In genomic region chr14:100374270-100374669, GRCh38 we compare ENCODE assay signal across 11 cellular contexts. TPM values are rescaled to one million over a fixed set of nuclear protein-coding genes. Genes with fewer than 3 reads are reported as not detected.
DNase-seq lines count a peak whose midpoint lies in the region; ATAC-seq, FAIRE-seq and TF ChIP-seq lines count a peak whose summit lies in the region.
"Had no signal": no experiment of that assay in that cellular context is flagged by ENCODE, and none has a peak within 500 bp of the region (broad histone marks: within the 10 kb centered on the region; RNA-seq: fewer than 3 reads in every experiment).

No MANE protein-coding gene starts in this region.

- H2BK15ac ChIP-seq in H1 (ENCODE audit: low read length): no peak overlapping the region

- H3K4me2 ChIP-seq in OCI-LY1 (ENCODE audit: low read length) (peak overlapping the region; percentile 95; the same call in 1 of the 2 replicates), H1 (ENCODE audit: insufficient read depth in 1 of 2, low read depth in 2 of 2, low read length in 2 of 2) (peak overlapping the region; percentile 83 to 94)

- H4K5ac ChIP-seq in H1 (ENCODE audit: insufficient read length, low read depth, low read length): no peak overlapping the region

- no peak for TF ChIP-seq CTCF in Caco-2 (IDR thresholded peaks at IDR 0.05; ENCODE audit: insufficient read depth in 1 of 2, low read depth in 1 of 2, low read length in 1 of 2, severe bottlenecking in 1 of 2, unreplicated experiment in 1 of 2)
- TF ChIP-seq CTCF in OCI-LY1 (IDR thresholded peaks at IDR 0.05; ENCODE audit: low read length): no peak
- no peak for TF ChIP-seq CTCF in H1 (IDR thresholded peaks at IDR 0.05; ENCODE audit: control extremely low read depth in 1 of 3, insufficient read depth in 1 of 3, low read depth in 1 of 3, low read length in 3 of 3)

- H3K4me3 Mint-ChIP-seq in Caco-2 (ENCODE audit: unreplicated experiment): peak overlapping the region; percentile 83

- no peak overlapping the region for H2BK5ac ChIP-seq in H1 (ENCODE audit: low read depth, low read length)

- CTCF ChIA-PET in Caco-2 (lab: Charles Lee) (no interaction called here), H1 (lab: Charles Lee; ENCODE audit: partially characterized antibody) (interaction anchor here (0.8 to 1.0 kb wide), 3 partner anchors 75 to 279 kb away, joined by 3 read pairs; no protein-coding TSS in a partner anchor)

- H3K9ac ChIP-seq in OCI-LY1 (ENCODE audit: low read length) (0 out of 2 replicates have a peak overlapping the region, but pooled peaks have one; percentile 7), H1 (replicated peaks in 1 of 4; ENCODE audit: extremely low read depth in 1 of 4, low read depth in 3 of 4, low read length in 3 of 4) (no peak overlapping the region)

- H4K20me1 ChIP-seq in OCI-LY1 (ENCODE audit: insufficient read depth, low read length) (no peaks in the 10 kb centered on the region), H1 (replicated peaks in 1 of 2; ENCODE audit: control insufficient read depth in 1 of 2, insufficient read depth in 2 of 2, low read length in 2 of 2) (no peaks in the 10 kb centered on the region)

- TF ChIP-seq POLR2A in H1 (IDR thresholded peaks at IDR 0.05; ENCODE audit: control extremely low read depth in 1 of 2, low read depth in 2 of 2, low read length in 2 of 2) (no peak), GM18505 (IDR thresholded peaks at IDR 0.05; ENCODE audit: borderline replicate concordance, extremely low read depth, insufficient read depth, insufficient read length) (no peak)

- H2BK120ac ChIP-seq in H1 (replicated peaks; ENCODE audit: low read depth, low read length): no peak overlapping the region

- H3K79me2 ChIP-seq in OCI-LY1 (ENCODE audit: insufficient read depth, low read length) (no peaks in the 10 kb centered on the region), H1 (ENCODE audit: control insufficient read depth in 1 of 2, insufficient read depth in 2 of 2, low read length in 2 of 2) (peaks cover 0 to 40% of the 10 kb centered on the region in 2 experiments; a peak in 2 of 4 replicates)

- no peak overlapping the region for H3K4ac ChIP-seq in H1 (replicated peaks; ENCODE audit: insufficient read length, low read depth, low read length)

- peaks cover 4% of the 10 kb centered on the region; the same call in 1 of the 2 replicates for H3K79me1 ChIP-seq in H1 (ENCODE audit: low read depth, low read length)

- H3K23ac ChIP-seq in H1 (ENCODE audit: insufficient read length): no peak overlapping the region

- H4K8ac ChIP-seq in H1 (ENCODE audit: extremely low read depth, insufficient read depth, low read length): no peak overlapping the region

- DNase-seq in Caco-2: no peak
- DNase-seq in H1 (ENCODE audit: low read depth in 1 of 2, low spot score in 2 of 2): no peak
- DNase-seq in stimulated activated naive CD4-positive, alpha-beta T cell treated with Interleukin-2 at 50 U/mL for 16 hours (lab: John Stamatoyannopoulos, UW): no peak
- no peak for DNase-seq in DMS153 (lab: John Stamatoyannopoulos, UW)
- DNase-seq in mesenteric fat pad (ENCODE audit: low spot score): no peak
- DNase-seq: stimulated activated CD8-positive, alpha-beta memory T cell treated with anti-CD3 and anti-CD28 coated beads, Interleukin-4, amount 100 ng/mL, for 48 hours; T1000 had no signal

- no peak overlapping the region for H3K4me3 ChIP-seq in Caco-2 (ENCODE audit: low read depth, low read length)
- no peak overlapping the region for H3K4me3 ChIP-seq in OCI-LY1 (ENCODE audit: low read depth, low read length, poor library complexity, severe bottlenecking)
- H3K4me3 ChIP-seq in H1 (ENCODE audit: extremely low read depth in 1 of 4, insufficient read depth in 2 of 4, low read depth in 3 of 4, low read length in 4 of 4): peak overlapping the region in 2 of 4 experiments; percentile 96 to 98; a peak in 3 of 8 replicates
- H3K4me3 ChIP-seq in neuron (ENCODE audit: low read length): peak overlapping the region; percentile 90

- intact Hi-C loops in Caco-2 (cut with micrococcal nuclease; ENCODE audit: unreplicated experiment): no loop called here

- 87% methylated on average over 2 of the region's 2 CpGs; no CpG with 5 or more reads in 1 of the 2 experiments for WGBS in H1 (ENCODE audit: extremely low coverage in 1 of 2, insufficient coverage in 1 of 2, insufficient read length in 1 of 2, insufficient replicate concordance in 2 of 2, low coverage in 1 of 2, low lambda C conversion rate in 2 of 2, missing lambda C conversion rate in 1 of 2), 2 experiments

- H3K14ac ChIP-seq in H1 (ENCODE audit: insufficient read length): no peak overlapping the region

- no peak for ATAC-seq in GM18505 (IDR thresholded peaks at IDR 0.05; ENCODE audit: unreplicated experiment)

- H3K9me2 ChIP-seq in OCI-LY1 (ENCODE audit: low read depth, low read length): no peaks in the 10 kb centered on the region

- no peaks in the 10 kb centered on the region for H3K27me3 Mint-ChIP-seq in Caco-2 (ENCODE audit: insufficient read depth, unreplicated experiment)

- H3K9me3 Mint-ChIP-seq in Caco-2 (ENCODE audit: unreplicated experiment): no peaks in the 10 kb centered on the region

- no TSS peak for BruUV-seq in Caco-2 (replicated peaks; lab: Mats Ljungman, UMichigan)

- H2BK12ac ChIP-seq in H1 (ENCODE audit: low read depth, low read length): 0 out of 2 replicates have a peak overlapping the region, but pooled peaks have one; percentile 28

- no peak overlapping the region for H2BK20ac ChIP-seq in H1 (ENCODE audit: low read length)

- no peak overlapping the region for H3K27ac Mint-ChIP-seq in Caco-2 (ENCODE audit: unreplicated experiment)

- POLR2A ChIA-PET in Caco-2 (lab: Charles Lee) (no interaction called here), H1 (lab: Charles Lee; ENCODE audit: partially characterized antibody) (interaction anchor here (1.0 to 6.4 kb wide), 12 partner anchors 9 to 171 kb away, joined by 3 to 109 read pairs (median 6); partner anchors contain the start of genes SLC25A29 and SLC25A47)

- no peaks in the 10 kb centered on the region for H3K36me3 ChIP-seq in Caco-2 (ENCODE audit: control insufficient read depth, insufficient read depth, low read length)
- no peaks in the 10 kb centered on the region for H3K36me3 ChIP-seq in OCI-LY1 (ENCODE audit: insufficient read depth, low read length)
- H3K36me3 ChIP-seq in H1 (ENCODE audit: control insufficient read depth in 2 of 4, insufficient read depth in 4 of 4, low read length in 3 of 4): peaks cover 0 to 23% (median 0%) of the 10 kb centered on the region in 4 experiments; a peak in 2 of 8 replicates
- peaks cover 14% of the 10 kb centered on the region for H3K36me3 ChIP-seq in neuron (ENCODE audit: insufficient read depth, low read length)

- no peak overlapping the region for H2AFZ ChIP-seq in OCI-LY1 (ENCODE audit: low read length)
- no peak overlapping the region for H2AFZ ChIP-seq in H1 (ENCODE audit: low read length)
- no peak overlapping the region for H2AFZ ChIP-seq in neuron (ENCODE audit: low read depth, low read length)

- H3K9me3 ChIP-seq in Caco-2 (no peaks in the 10 kb centered on the region), OCI-LY1 (ENCODE audit: low read length) (no peaks in the 10 kb centered on the region), H1 (ENCODE audit: insufficient read depth in 2 of 2, low read depth in 1 of 2, low read length in 1 of 2) (no peaks in the 10 kb centered on the region), neuron (ENCODE audit: low read length) (no peaks in the 10 kb centered on the region)

- TF ChIP-seq RAD21 in H1 (IDR thresholded peaks at IDR 0.05 in 1 of 2, conservative IDR thresholded peaks at IDR 0.05 in 1 of 2; ENCODE audit: low read depth in 2 of 2, low read length in 2 of 2): no peak

- H3K56ac ChIP-seq in H1 (replicated peaks; ENCODE audit: insufficient read length, low read depth, low read length): no peak overlapping the region

- H3K18ac ChIP-seq in H1 (ENCODE audit: extremely low read depth, low read length): peak overlapping the region; percentile 29; the same call in 1 of the 2 replicates

- no peak for TF ChIP-seq EP300 in H1 (IDR thresholded peaks at IDR 0.05; ENCODE audit: borderline replicate concordance in 1 of 2, low read depth in 2 of 2, low read length in 2 of 2)

- H3K4me1 ChIP-seq in Caco-2 (no peaks in the 10 kb centered on the region), OCI-LY1 (ENCODE audit: insufficient read depth, low read length, severe bottlenecking) (peaks cover 27% of the 10 kb centered on the region), H1 (replicated peaks in 1 of 4; ENCODE audit: control insufficient read depth in 3 of 4, insufficient read depth in 4 of 4, low read length in 3 of 4) (peaks cover 15 to 29% (median 18%) of the 10 kb centered on the region in 4 experiments; a peak in 6 of 7 replicates), neuron (ENCODE audit: insufficient read depth, low read length) (peaks cover 20% of the 10 kb centered on the region)

- no peak overlapping the region for H4K91ac ChIP-seq in H1 (replicated peaks; ENCODE audit: insufficient read length, low read length)

- no peak overlapping the region for H2AK5ac ChIP-seq in H1 (ENCODE audit: low read depth, low read length)

- H3K27me3 ChIP-seq in Caco-2 (replicated peaks; ENCODE audit: control insufficient read depth, insufficient read depth, low read length) (no peaks in the 10 kb centered on the region), OCI-LY1 (ENCODE audit: insufficient read depth, low read length) (no peaks in the 10 kb centered on the region), H1 (replicated peaks in 1 of 4; ENCODE audit: control insufficient read depth in 3 of 4, extremely low read depth in 1 of 4, insufficient read depth in 3 of 4, low read length in 3 of 4) (no peaks in the 10 kb centered on the region), neuron (ENCODE audit: insufficient read depth, low read length) (no peaks in the 10 kb centered on the region)

- H3K27ac ChIP-seq in OCI-LY1 (ENCODE audit: low read depth, low read length, poor library complexity, severe bottlenecking): no peak overlapping the region
- H3K27ac ChIP-seq in H1 (ENCODE audit: low read depth, low read length): no peak overlapping the region

- H3K23me2 ChIP-seq in H1 (ENCODE audit: low read depth, low read length): peaks cover 14% of the 10 kb centered on the region

- no peak for FAIRE-seq in H1 (lab: Jason Lieb, UNC)

- peaks cover 21% of the 10 kb centered on the region for H3K36me3 Mint-ChIP-seq in Caco-2 (ENCODE audit: insufficient read depth, unreplicated experiment)

- peaks cover 22% of the 10 kb centered on the region for H3K4me1 Mint-ChIP-seq in Caco-2 (ENCODE audit: low read depth, unreplicated experiment)

- no peaks in the 10 kb centered on the region for H3F3A ChIP-seq in OCI-LY1 (ENCODE audit: insufficient read depth, low read length)

RNA-seq across cellular contexts. Expression of gene WDR25, which starts 2.0 kb away (rescaled TPM):
- 4.7 and 4.8 TPM in 2 replicates for total RNA-seq in Caco-2 (2022)
- 11.0 and 11.2 TPM in 2 replicates for total RNA-seq in H1 (2021; fragmentation: NEBNext Ultra II Directional; extraction: Animal tissue kit (Norgen Biotek cat#: 25700))
- 16.2 and 22.7 TPM in 2 replicates for polyA plus RNA-seq in H1 (2011; rRNA removed)
- polyA plus RNA-seq in H1 (2011; cell fraction: cytosol; rRNA removed): 13.3 TPM
- 17.4 TPM for polyA plus RNA-seq in H1 (2011; cell fraction: nucleus; rRNA removed)
- 7.2 to 10.5 TPM (median 8.4 TPM) in 4 replicates for polyA plus RNA-seq in H1 (2012, experiment 1 of 2)
- 10.9 TPM for polyA plus RNA-seq in H1 (2012, experiment 2 of 2)
- 7.5 TPM for polyA plus RNA-seq in H1 (2013, experiment 1 of 2)
- polyA plus RNA-seq in H1 (2013, experiment 2 of 2): 6.5 TPM
- polyA minus RNA-seq in H1 (2011; rRNA and poly(A)+ RNA removed): 11.2 and 14.3 TPM in 2 replicates
- 8.8 TPM for polyA minus RNA-seq in H1 (2011; cell fraction: cytosol; rRNA and poly(A)+ RNA removed)
- polyA minus RNA-seq in H1 (2011; cell fraction: nucleus; rRNA and poly(A)+ RNA removed): 13.0 TPM
- total RNA-seq in mesenteric fat pad: 8.7 TPM

RNA-seq across cellular contexts. Expression of gene SLC25A47, which starts 51.1 kb away (rescaled TPM):
- total RNA-seq in Caco-2 (2022): not detected in 2 replicates
- not detected in 2 replicates for total RNA-seq in H1 (2021; fragmentation: NEBNext Ultra II Directional; extraction: Animal tissue kit (Norgen Biotek cat#: 25700))
- not detected in 2 replicates for polyA plus RNA-seq in H1 (2011; rRNA removed)
- 0.05 TPM for polyA plus RNA-seq in H1 (2011; cell fraction: cytosol; rRNA removed)
- polyA plus RNA-seq in H1 (2011; cell fraction: nucleus; rRNA removed): not detected
- polyA plus RNA-seq in H1 (2012, experiment 1 of 2): not detected in 4 replicates
- polyA plus RNA-seq in H1 (2012, experiment 2 of 2): not detected
- not detected for polyA plus RNA-seq in H1 (2013, experiment 1 of 2)
- polyA plus RNA-seq in H1 (2013, experiment 2 of 2): not detected
- polyA minus RNA-seq in H1 (2011; rRNA and poly(A)+ RNA removed): not detected in 2 replicates
- not detected for polyA minus RNA-seq in H1 (2011; cell fraction: cytosol; rRNA and poly(A)+ RNA removed)
- not detected for polyA minus RNA-seq in H1 (2011; cell fraction: nucleus; rRNA and poly(A)+ RNA removed)
- total RNA-seq in mesenteric fat pad: not detected
- total RNA-seq: glomerular endothelial cell had no signal
